ENCODE assay signal across 8 cellular contexts in the genomic region with DNA sequence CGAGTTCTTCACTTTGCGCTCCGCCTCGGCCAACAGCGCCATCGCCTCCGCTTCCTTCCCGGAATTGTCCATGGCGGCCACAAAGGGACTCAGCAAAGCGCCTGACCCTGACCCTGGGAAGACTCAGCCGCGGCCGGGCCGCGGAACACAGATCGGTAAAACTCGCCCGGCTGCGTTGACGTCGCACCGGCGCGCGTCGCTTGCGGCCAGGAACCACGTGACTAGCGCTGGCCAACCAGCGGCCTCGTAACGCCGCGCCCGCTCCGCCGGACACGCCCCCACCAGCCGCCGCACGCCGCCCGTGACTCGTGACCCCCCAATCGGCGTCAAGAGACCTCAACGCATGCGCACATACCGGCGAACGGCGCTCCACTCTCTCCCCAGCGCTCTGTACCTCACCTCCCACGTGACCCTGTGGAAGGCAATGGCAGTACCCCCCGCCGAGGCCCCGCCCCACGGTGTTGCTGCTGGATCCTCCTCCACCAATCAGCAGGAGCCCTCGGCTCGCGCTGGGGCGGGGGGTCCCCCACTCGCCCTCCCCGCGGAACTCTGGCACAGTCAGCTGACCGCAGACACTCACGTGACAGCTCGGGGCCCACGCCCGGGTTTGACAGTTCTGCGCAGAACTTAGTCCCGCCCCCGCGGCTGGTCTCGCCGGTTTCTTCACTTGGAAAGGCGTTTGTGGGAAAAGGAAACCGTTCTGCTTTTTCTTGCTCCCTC. TPM values are rescaled to one million over a fixed set of nuclear protein-coding genes. Genes with fewer than 3 reads are reported as not detected.
DNase-seq lines count a peak whose midpoint lies in the region; TF ChIP-seq lines count a peak whose summit lies in the region.

Gene NAPA, minus strand, starts transcription at position 195 of the 720 bp plus-strand sequence. Its CDS starts 123 bp downstream, at position 72.

- peak within 1 kb of the TSS; percentile 75 for H3K27ac ChIP-seq in MM.1S (ENCODE audit: low read length)

- H3K36me3 Mint-ChIP-seq in nephron (ENCODE audit: low read depth), result no peaks in the 10 kb centered on the region
- H3K36me3 Mint-ChIP-seq in stimulated activated naive CD8-positive, alpha-beta T cell treated with anti-CD3 and anti-CD28 coated beads, Interleukin-15, Interleukin-2, amounts not matched to agents 100 ng/mL and 50 ng/mL, for 24 hours (ENCODE audit: low read depth), result peaks cover 4% of the 10 kb centered on the region

- H3K4me1 ChIP-seq in ES-I3 (ENCODE audit: insufficient read depth, low read length) (peaks cover 10% of the 10 kb centered on the region), HAP-1 (peaks cover 3% of the 10 kb centered on the region; the same call in 1 of the 2 replicates), MM.1S (ENCODE audit: low read length) (peaks cover 21% of the 10 kb centered on the region)

- TF ChIP-seq CTCF in MM.1S (IDR thresholded peaks at IDR 0.05; ENCODE audit: low read length) (no peak), fibroblast of the aortic adventitia (IDR thresholded peaks at IDR 0.05; ENCODE audit: insufficient read depth, low read length) (no peak), nephron (IDR thresholded peaks at IDR 0.05; ENCODE audit: unreplicated experiment in 3 of 3) (no peak)

- no peaks in the 10 kb centered on the region for H3K9me3 ChIP-seq in ES-I3 (ENCODE audit: control insufficient read depth, insufficient read depth, low read length)
- no peaks in the 10 kb centered on the region for H3K9me3 ChIP-seq in HAP-1
- H3K9me3 ChIP-seq in MM.1S (replicated peaks; ENCODE audit: insufficient read depth, low read length), result no peaks in the 10 kb centered on the region

- H3K27me3 ChIP-seq in HAP-1 (ENCODE audit: low read depth) (no peaks in the 10 kb centered on the region), MM.1S (replicated peaks; ENCODE audit: insufficient read depth, low read length) (peaks cover 2% of the 10 kb centered on the region; the same call in 1 of the 2 replicates)

- H3K9ac ChIP-seq in ES-I3 (ENCODE audit: low read depth, low read length) (peak within 1 kb of the TSS; percentile 89), MM.1S (ENCODE audit: low read length) (peak within 1 kb of the TSS; percentile 97)

- no peaks in the 10 kb centered on the region for H3K9me2 ChIP-seq in MM.1S (replicated peaks; ENCODE audit: insufficient read depth, low read length)

- no peaks in the 10 kb centered on the region for H3K9me3 Mint-ChIP-seq in nephron
- no peaks in the 10 kb centered on the region for H3K9me3 Mint-ChIP-seq in stimulated activated naive CD8-positive, alpha-beta T cell treated with anti-CD3 and anti-CD28 coated beads, Interleukin-15, Interleukin-2, amounts not matched to agents 100 ng/mL and 50 ng/mL, for 24 hours

- H3K4me3 Mint-ChIP-seq in nephron, result peak within 1 kb of the TSS; percentile 97 to 99 (median 98)
- peak within 1 kb of the TSS; percentile 98 for H3K4me3 Mint-ChIP-seq in stimulated activated naive CD8-positive, alpha-beta T cell treated with anti-CD3 and anti-CD28 coated beads, Interleukin-15, Interleukin-2, amounts not matched to agents 100 ng/mL and 50 ng/mL, for 24 hours

- peaks cover 13% of the 10 kb centered on the region for H3F3A ChIP-seq in MM.1S (ENCODE audit: insufficient read depth, low read length)

- H3K4me3 ChIP-seq in HAP-1 (peak within 1 kb of the TSS; percentile 98), MM.1S (ENCODE audit: low read length) (peak within 1 kb of the TSS; percentile 99), fibroblast of the aortic adventitia (ENCODE audit: low read depth, low read length) (peak within 1 kb of the TSS; percentile 99)

- DNase-seq in HAP-1 (ENCODE audit: low spot score in 2 of 2) (peak; percentile 99 to 100), MM.1S (peak; percentile 100), SIG-M5 (lab: John Stamatoyannopoulos, UW) (peak; percentile 100), activated gamma-delta T cell (lab: John Stamatoyannopoulos, UW) (peak; percentile 100), fibroblast of the aortic adventitia (ENCODE audit: low read depth) (peak; percentile 100)

- in situ Hi-C loops in HAP-1 (cut with MboI; ENCODE audit: low sequenced_read_pairs), result no loop called here

- peaks cover 9% of the 10 kb centered on the region; the same call in 1 of the 2 replicates for H4K20me1 ChIP-seq in MM.1S (ENCODE audit: insufficient read depth, low read length)

- peaks cover 16% of the 10 kb centered on the region for H3K27me3 Mint-ChIP-seq in nephron (ENCODE audit: low read depth)
- H3K27me3 Mint-ChIP-seq in stimulated activated naive CD8-positive, alpha-beta T cell treated with anti-CD3 and anti-CD28 coated beads, Interleukin-15, Interleukin-2, amounts not matched to agents 100 ng/mL and 50 ng/mL, for 24 hours, result peaks cover 4% of the 10 kb centered on the region

- no peaks in the 10 kb centered on the region for H3K36me3 ChIP-seq in ES-I3 (ENCODE audit: insufficient read depth, low read length)
- 0 out of 2 replicates have a peak, but pooled peaks cover 3% of the 10 kb centered on the region for H3K36me3 ChIP-seq in HAP-1 (replicated peaks)
- H3K36me3 ChIP-seq in MM.1S (replicated peaks; ENCODE audit: insufficient read depth, low read length), result no peaks in the 10 kb centered on the region

- H3K4me1 Mint-ChIP-seq in nephron, result peaks cover 55% of the 10 kb centered on the region
- H3K4me1 Mint-ChIP-seq in stimulated activated naive CD8-positive, alpha-beta T cell treated with anti-CD3 and anti-CD28 coated beads, Interleukin-15, Interleukin-2, amounts not matched to agents 100 ng/mL and 50 ng/mL, for 24 hours (ENCODE audit: low read depth), result peaks cover 84% of the 10 kb centered on the region

- H3K4me2 ChIP-seq in MM.1S (ENCODE audit: low read depth, low read length), result peak within 1 kb of the TSS; percentile 97

- H3K79me2 ChIP-seq in MM.1S (ENCODE audit: low read length), result peaks cover 48% of the 10 kb centered on the region

- peak within 1 kb of the TSS; percentile 83 to 98 (median 97) for H3K27ac Mint-ChIP-seq in nephron
- H3K27ac Mint-ChIP-seq in stimulated activated naive CD8-positive, alpha-beta T cell treated with anti-CD3 and anti-CD28 coated beads, Interleukin-15, Interleukin-2, amounts not matched to agents 100 ng/mL and 50 ng/mL, for 24 hours, result peak within 1 kb of the TSS; percentile 92

- peak within 1 kb of the TSS; percentile 88 for H2AFZ ChIP-seq in MM.1S (ENCODE audit: low read length)

RNA-seq across cellular contexts. Expression of gene NAPA, which starts in this region (rescaled TPM):
- 63.4 and 66.0 TPM in 2 replicates for total RNA-seq in fibroblast of the aortic adventitia (ENCODE audit: low replicate concordance)

Comparison
In these comparisons a context has a peak if more than half of its experiments do, and no peak if none do; other contexts are left out.
1. Peak in every context shown above with its lines: DNase-seq, H3K4me3 ChIP-seq and H3K27ac ChIP-seq.